ENCODE assay signal across 10 cellular contexts in the genomic region with DNA sequence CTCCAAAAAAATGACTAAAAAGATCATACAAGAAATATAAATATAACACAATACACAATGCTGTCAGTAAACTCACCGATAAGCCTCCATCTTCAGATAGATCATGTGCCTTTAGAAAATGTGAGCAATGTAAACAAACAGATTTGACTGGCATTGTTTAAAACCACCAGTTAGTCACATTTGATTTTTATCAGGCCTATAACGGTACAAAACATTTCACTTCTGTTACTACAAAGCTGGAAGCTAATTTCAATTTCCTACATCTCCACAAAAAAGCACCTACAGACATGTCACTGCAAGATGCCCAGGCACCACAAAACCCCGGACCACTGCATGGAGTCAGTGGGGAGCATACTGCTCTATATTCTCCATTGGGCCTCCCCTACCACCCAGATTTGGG. TPM values are rescaled to one million over a fixed set of nuclear protein-coding genes. Genes with fewer than 3 reads are reported as not detected.
A peak's percentile ranks its signal among the peaks of the same experiment; 100 is the strongest.
DNase-seq lines count a peak whose midpoint lies in the region; ATAC-seq, FAIRE-seq and TF ChIP-seq lines count a peak whose summit lies in the region.
"Had no signal": no experiment of that assay in that cellular context is flagged by ENCODE, and none has a peak within 500 bp of the region (broad histone marks: within the 10 kb centered on the region; RNA-seq: fewer than 3 reads in every experiment).

No MANE protein-coding gene starts in this region.

- no peaks in the 10 kb centered on the region for H3K9me3 Mint-ChIP-seq in activated CD8-positive, alpha-beta memory T cell treated with anti-CD3 and anti-CD28 coated beads, Interleukin-2, amount 10 ng/mL, durations not matched to agents 7 days and 5 days (ENCODE audit: low read depth)
- H3K9me3 Mint-ChIP-seq in activated naive CD8-positive, alpha-beta T cell treated with anti-CD3 and anti-CD28 coated beads, Interleukin-2, amount 10 ng/mL, durations not matched to agents 7 days and 5 days, result no peaks in the 10 kb centered on the region

- FAIRE-seq in kidney (lab: Jason Lieb, UNC) (no peak), urothelium cell line (lab: Jason Lieb, UNC) (no peak)

- no peaks in the 10 kb centered on the region for H3K36me3 ChIP-seq in kidney (ENCODE audit: control insufficient read depth in 1 of 2, insufficient read depth in 2 of 2, low read length in 2 of 2)
- no peaks in the 10 kb centered on the region for H3K36me3 ChIP-seq in thoracic aorta
- H3K36me3 ChIP-seq: BE2C had no signal

- H3K9me3 ChIP-seq in kidney (ENCODE audit: control insufficient read depth in 1 of 2, low read length in 2 of 2) (no peaks in the 10 kb centered on the region), thoracic aorta (no peaks in the 10 kb centered on the region)
- H3K9me3 ChIP-seq: BE2C had no signal

- no peak overlapping the region for H3K9ac ChIP-seq in kidney (ENCODE audit: low read length in 2 of 2)

- no peak for TF ChIP-seq CTCF in kidney (IDR thresholded peaks at IDR 0.05; ENCODE audit: borderline replicate concordance, extremely low read depth, insufficient read depth)
- TF ChIP-seq CTCF in thoracic aorta (IDR thresholded peaks at IDR 0.05), result no peak

- CTCF ChIA-PET in activated CD8-positive, alpha-beta memory T cell treated with anti-CD3 and anti-CD28 coated beads, Interleukin-2, amount 10 ng/mL, durations not matched to agents 7 days and 5 days (lab: Charles Lee), result interaction anchor here (1.0 to 1.5 kb wide), 6 partner anchors 9 to 70 kb away, joined by 3 to 9 read pairs (median 3); no protein-coding TSS in a partner anchor

- H3K27ac Mint-ChIP-seq in activated CD8-positive, alpha-beta memory T cell treated with anti-CD3 and anti-CD28 coated beads, Interleukin-2, amount 10 ng/mL, durations not matched to agents 7 days and 5 days, result peak overlapping the region; percentile 69
- peak overlapping the region; percentile 14 for H3K27ac Mint-ChIP-seq in activated naive CD8-positive, alpha-beta T cell treated with anti-CD3 and anti-CD28 coated beads, Interleukin-2, amount 10 ng/mL, durations not matched to agents 7 days and 5 days

- peaks cover 59% of the 10 kb centered on the region for H3K4me1 Mint-ChIP-seq in activated CD8-positive, alpha-beta memory T cell treated with anti-CD3 and anti-CD28 coated beads, Interleukin-2, amount 10 ng/mL, durations not matched to agents 7 days and 5 days
- H3K4me1 Mint-ChIP-seq in activated naive CD8-positive, alpha-beta T cell treated with anti-CD3 and anti-CD28 coated beads, Interleukin-2, amount 10 ng/mL, durations not matched to agents 7 days and 5 days, result peaks cover 42% of the 10 kb centered on the region

- H3K4me3 ChIP-seq in kidney (ENCODE audit: low read length in 2 of 2) (no peak overlapping the region), thoracic aorta (peak overlapping the region; percentile 5)

- H3K27ac ChIP-seq in kidney (ENCODE audit: low read depth in 2 of 2, low read length in 2 of 2), result peak overlapping the region; percentile 26 to 45
- peak overlapping the region in 1 of 2 donors; percentile 36 for H3K27ac ChIP-seq in thoracic aorta

- no peaks in the 10 kb centered on the region for H3K27me3 ChIP-seq in thoracic aorta (replicated peaks; ENCODE audit: insufficient read depth)
- H3K27me3 ChIP-seq: BE2C had no signal

- H3K27me3 Mint-ChIP-seq in activated CD8-positive, alpha-beta memory T cell treated with anti-CD3 and anti-CD28 coated beads, Interleukin-2, amount 10 ng/mL, durations not matched to agents 7 days and 5 days, result no peaks in the 10 kb centered on the region
- H3K27me3 Mint-ChIP-seq in activated naive CD8-positive, alpha-beta T cell treated with anti-CD3 and anti-CD28 coated beads, Interleukin-2, amount 10 ng/mL, durations not matched to agents 7 days and 5 days, result no peaks in the 10 kb centered on the region

- peak; percentile 28 for ATAC-seq in activated CD8-positive, alpha-beta memory T cell treated with anti-CD3 and anti-CD28 coated beads, Interleukin-2, amount 10 ng/mL, durations not matched to agents 7 days and 5 days
- ATAC-seq in activated naive CD8-positive, alpha-beta T cell treated with anti-CD3 and anti-CD28 coated beads, Interleukin-2, amount 10 ng/mL, durations not matched to agents 7 days and 5 days (ENCODE audit: low read depth), result no peak
- no peak for ATAC-seq in thoracic aorta (ENCODE audit: insufficient number of reproducible peaks, low FRiP score, low read depth)

- POLR2A ChIA-PET in activated naive CD8-positive, alpha-beta T cell treated with anti-CD3 and anti-CD28 coated beads, Interleukin-2, amount 10 ng/mL, durations not matched to agents 7 days and 5 days (lab: Charles Lee), result no interaction called here

- H3K36me3 Mint-ChIP-seq in activated CD8-positive, alpha-beta memory T cell treated with anti-CD3 and anti-CD28 coated beads, Interleukin-2, amount 10 ng/mL, durations not matched to agents 7 days and 5 days, result no peaks in the 10 kb centered on the region
- H3K36me3 Mint-ChIP-seq in activated naive CD8-positive, alpha-beta T cell treated with anti-CD3 and anti-CD28 coated beads, Interleukin-2, amount 10 ng/mL, durations not matched to agents 7 days and 5 days, result peaks cover 4% of the 10 kb centered on the region

- no peak for DNase-seq in activated CD8-positive, alpha-beta memory T cell treated with anti-CD3 and anti-CD28 coated beads, Interleukin-2, amount 10 ng/mL, durations not matched to agents 7 days and 5 days
- no peak for DNase-seq in activated CD8-positive, alpha-beta memory T cell treated with anti-CD3 and anti-CD28 coated beads, Interleukin-2, amount 50 U/mL, for 4 hours
- no peak for DNase-seq in activated naive CD8-positive, alpha-beta T cell treated with anti-CD3 and anti-CD28 coated beads, Interleukin-2, amount 10 ng/mL, durations not matched to agents 7 days and 5 days
- no peak for DNase-seq in kidney
- DNase-seq in thoracic aorta (ENCODE audit: low spot score), result no peak
- DNase-seq in NCI-H524 (lab: John Stamatoyannopoulos, UW), result no peak
- DNase-seq in NAMALWA (ENCODE audit: low spot score), result no peak
- DNase-seq in urothelium cell line (ENCODE audit: low spot score), result no peak
- DNase-seq: activated CD4-positive, alpha-beta T cell treated with anti-CD3 and anti-CD28 coated beads, Interleukin-2, amount 50 U/mL, for 1 hour had no signal

- peak overlapping the region; percentile 2 for H3K4me3 Mint-ChIP-seq in activated CD8-positive, alpha-beta memory T cell treated with anti-CD3 and anti-CD28 coated beads, Interleukin-2, amount 10 ng/mL, durations not matched to agents 7 days and 5 days
- H3K4me3 Mint-ChIP-seq in activated naive CD8-positive, alpha-beta T cell treated with anti-CD3 and anti-CD28 coated beads, Interleukin-2, amount 10 ng/mL, durations not matched to agents 7 days and 5 days, result no peak overlapping the region

- H3K4me1 ChIP-seq in kidney (ENCODE audit: control insufficient read depth in 1 of 2, insufficient read depth in 1 of 2, low read depth in 1 of 2, low read length in 2 of 2) (peaks cover 11 to 21% of the 10 kb centered on the region in 2 donors), thoracic aorta (ENCODE audit: control insufficient read depth in 1 of 2, low read depth in 2 of 2) (peaks cover 46 to 49% of the 10 kb centered on the region in 2 donors)

- intact Hi-C loops in kidney (cut with DNase I), result no loop called here

RNA-seq across cellular contexts. Expression of gene SGMS1, which starts 18.9 kb away (rescaled TPM):
- total RNA-seq in activated CD8-positive, alpha-beta memory T cell treated with anti-CD3 and anti-CD28 coated beads, Interleukin-2, amount 10 ng/mL, durations not matched to agents 7 days and 5 days, result 10 to 100 TPM; 37.0 to 38.4 TPM
- 10 to 100 TPM; 20.4 to 21.0 TPM for total RNA-seq in activated naive CD8-positive, alpha-beta T cell treated with anti-CD3 and anti-CD28 coated beads, Interleukin-2, amount 10 ng/mL, durations not matched to agents 7 days and 5 days
- total RNA-seq in kidney (100 TPM), thoracic aorta (10 to 100 TPM; 60.5 to 92.3 TPM)
- polyA plus RNA-seq in kidney (ENCODE audit: insufficient read depth, low read depth, low replicate concordance), result 13.6 TPM
